29 cellular contexts compared by ENCODE assay signal in the genomic region with DNA sequence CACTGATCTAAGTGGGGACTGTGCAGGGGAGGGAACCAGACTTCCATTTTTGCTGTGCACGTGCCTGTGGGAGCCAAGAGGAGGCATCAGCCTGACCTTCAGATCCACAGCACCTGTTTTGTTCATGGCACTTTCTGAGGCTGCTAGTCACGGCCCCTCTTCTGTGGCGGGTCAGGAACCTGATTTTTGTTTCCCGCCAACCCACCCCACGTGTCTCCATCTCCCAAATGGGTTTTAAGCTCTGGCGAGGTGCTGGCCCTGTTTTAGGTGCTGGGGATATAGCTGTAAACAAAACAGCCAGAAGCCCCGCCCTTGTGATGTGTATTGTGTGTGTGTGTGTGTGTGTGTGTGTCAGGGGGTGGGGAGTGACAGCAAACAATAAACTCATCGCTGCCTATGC.
"Had no signal": no experiment of that assay in that cellular context is flagged by ENCODE, and none has a peak within 500 bp of the region (broad histone marks: within the 10 kb centered on the region; RNA-seq: fewer than 3 reads in every experiment).

No MANE protein-coding gene starts in this region.

- DNase-seq: activated B cell treated with CpG ODN at 0.5 μM for 24 hours; activated CD4-positive, alpha-beta T cell treated with anti-CD3 and anti-CD28 coated beads for 48 hours; activated CD4-positive, alpha-beta T cell treated with anti-CD3 and anti-CD28 coated beads, Interleukin-2, amount 50 U/mL, for 1 hour; activated CD4-positive, alpha-beta T cell treated with anti-CD3 and anti-CD28 coated beads, Interleukin-2, amount 50 U/mL, for 48 hours; activated CD8-positive, alpha-beta memory T cell treated with anti-CD3 and anti-CD28 coated beads for 24 hours; activated CD8-positive, alpha-beta T cell treated with anti-CD3 and anti-CD28 coated beads for 36 hours; activated effector memory CD4-positive, alpha-beta T cell treated with Interleukin-2 at 50 U/mL for 16 hours; activated gamma-delta T cell treated with Interleukin-2 at 50 U/mL for 16 hours; activated naive CD4-positive, alpha-beta T cell treated with anti-CD3 and anti-CD28 coated beads, Interleukin-2, amount 50 U/mL, for 16 hours; activated naive CD4-positive, alpha-beta T cell treated with Interleukin-2 at 50 U/mL for 16 hours; activated T-cell treated with anti-CD3 and anti-CD28 coated beads, Interleukin-2, amount 50 U/mL, for 4 hours; amniotic stem cell; anterior cingulate cortex; brain microvascular endothelial cell; dorsolateral prefrontal cortex; effector memory CD4-positive, alpha-beta T cell; endodermal cell; foreskin fibroblast; glutamatergic neuron; T1000; WERI-Rb-1 had no signal

- H3K4me3 ChIP-seq: coronary artery, dorsolateral prefrontal cortex, heart left ventricle had no signal

- FAIRE-seq: astrocyte, bronchial epithelial cell, frontal cortex had no signal

- H3K27me3 ChIP-seq: dorsolateral prefrontal cortex, heart left ventricle had no signal

- H3K27ac ChIP-seq: brain microvascular endothelial cell, coronary artery, dorsolateral prefrontal cortex, heart left ventricle, WERI-Rb-1 had no signal

- ATAC-seq: activated CD4-positive, CD25-positive, alpha-beta regulatory T cell treated with anti-CD3 and anti-CD28 coated beads, Interleukin-2, amount 50 U/mL, for 24 hours; activated CD8-positive, alpha-beta T cell treated with anti-CD3 and anti-CD28 coated beads for 36 hours; activated T-cell treated with anti-CD3 and anti-CD28 coated beads, Interleukin-2, amount 50 U/mL, for 4 hours; activated T-helper 17 cell treated with anti-CD3 and anti-CD28 coated beads, Interleukin-2, amount 50 U/mL, for 72 hours; esophagus mucosa; heart left ventricle had no signal

- H3K36me3 ChIP-seq: brain microvascular endothelial cell, heart left ventricle, WERI-Rb-1 had no signal
